Comparison of ENCODE assay signal across 20 cellular contexts in the genomic region with DNA sequence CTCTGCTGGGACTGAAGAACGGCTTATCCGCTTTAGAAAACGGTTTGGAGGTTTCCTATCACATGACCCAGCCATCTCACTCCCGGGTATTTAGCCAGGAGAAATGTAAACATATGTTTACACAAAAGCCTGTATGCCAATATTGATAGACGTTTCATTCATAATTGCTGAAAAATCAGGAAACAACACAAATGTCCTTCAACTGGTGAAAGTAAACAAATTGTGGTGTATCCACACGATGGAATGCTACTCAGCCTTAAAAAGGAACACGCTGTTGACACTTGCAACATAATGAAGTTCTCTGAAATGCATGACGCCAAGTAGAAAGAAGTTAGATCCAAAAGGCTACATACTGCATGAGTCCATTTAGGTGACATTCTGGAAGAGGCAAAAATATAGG.
DNase-seq lines count a peak whose midpoint lies in the region; ATAC-seq, FAIRE-seq and TF ChIP-seq lines count a peak whose summit lies in the region.
"Had no signal": no experiment of that assay in that cellular context is flagged by ENCODE, and none has a peak within 500 bp of the region (broad histone marks: within the 10 kb centered on the region; RNA-seq: fewer than 3 reads in every experiment).

No MANE protein-coding gene starts in this region.

- no peak for TF ChIP-seq CTCF in A549 (IDR thresholded peaks at IDR 0.05)
- TF ChIP-seq CTCF in D721Med (IDR thresholded peaks at IDR 0.05; ENCODE audit: insufficient read depth, missing control alignments), result no peak
- no peak for TF ChIP-seq CTCF in type B pancreatic cell (conservative IDR thresholded peaks at IDR 0.05)

- H3K27me3 Mint-ChIP-seq in memory B cell (no peaks in the 10 kb centered on the region), type B pancreatic cell (no peaks in the 10 kb centered on the region)
- H3K27me3 Mint-ChIP-seq: B cell; CD4-positive, alpha-beta T cell had no signal

- TF ChIP-seq POLR2A in A549 (IDR thresholded peaks at IDR 0.05; ENCODE audit: low read length), result no peak

- POLR2A ChIA-PET in A549 (lab: Yijun Ruan, JAX), result no interaction called here

- no peak overlapping the region for H3K4me3 ChIP-seq in A549
- H3K4me3 ChIP-seq: BLaER1 treated with 17β-estradiol and CSF1 and Interleukin-3, amounts not matched to agents 10 nM and 100 nM had no signal

- no peak for TF ChIP-seq RAD21 in A549 (conservative IDR thresholded peaks at IDR 0.05 in 1 of 2, IDR thresholded peaks at IDR 0.05 in 1 of 2)

- no peaks in the 10 kb centered on the region for H3K4me1 ChIP-seq in A549

- H3K27ac ChIP-seq in A549, result no peak overlapping the region
- H3K27ac ChIP-seq: BLaER1 treated with 17β-estradiol and CSF1 and Interleukin-3, amounts not matched to agents 10 nM and 100 nM had no signal

- no peak for DNase-seq in A549 (ENCODE audit: low read depth in 1 of 2, low spot score in 1 of 2)
- DNase-seq in D721Med (ENCODE audit: insufficient read length, low spot score), result no peak
- no peak for DNase-seq in memory B cell (ENCODE audit: low spot score in 2 of 2)
- DNase-seq in type B pancreatic cell (ENCODE audit: extremely low spot score, unreplicated experiment), result no peak
- no peak for DNase-seq in D341Med (ENCODE audit: low spot score)
- no peak for DNase-seq in left cardiac atrium
- DNase-seq: 8988T; AML-193; Caco-2; Calu3; CD4-positive, alpha-beta T cell; CD8-positive, alpha-beta T cell; DMS79 treated with DMSO at 0.1 percent for 48 hours; GF-D8 had no signal

- H3K27ac Mint-ChIP-seq in memory B cell, result peak overlapping the region; percentile 3
- H3K27ac Mint-ChIP-seq in type B pancreatic cell, result no peak overlapping the region
- H3K27ac Mint-ChIP-seq: B cell; CD4-positive, alpha-beta T cell; CD8-positive, alpha-beta T cell had no signal

- CTCF ChIA-PET in A549 (lab: Yijun Ruan, JAX), result interaction anchor here (1.7 kb wide), 1 partner anchor 10 kb away, joined by 4 read pairs; no protein-coding TSS in a partner anchor

- no peak overlapping the region for H3K4me2 ChIP-seq in A549
- H3K4me2 ChIP-seq: BLaER1 treated with 17β-estradiol and CSF1 and Interleukin-3, amounts not matched to agents 10 nM and 100 nM had no signal

- intact Hi-C loops in left cardiac atrium (cut with DNase I), result no loop called here

- WGBS in A549 (ENCODE audit: missing lambda C conversion rate), result 80% methylated on average over 8 of the region's 8 CpGs

- no peak overlapping the region for H3K4me3 Mint-ChIP-seq in memory B cell
- no peak overlapping the region for H3K4me3 Mint-ChIP-seq in type B pancreatic cell
- H3K4me3 Mint-ChIP-seq: B cell; CD4-positive, alpha-beta T cell; CD8-positive, alpha-beta T cell had no signal

- no peaks in the 10 kb centered on the region for H3K9me3 Mint-ChIP-seq in memory B cell
- H3K9me3 Mint-ChIP-seq in type B pancreatic cell, result no peaks in the 10 kb centered on the region
- H3K9me3 Mint-ChIP-seq: CD4-positive, alpha-beta T cell; CD8-positive, alpha-beta T cell had no signal

- ATAC-seq in A549 (no peak), memory B cell (ENCODE audit: low read depth) (no peak), left cardiac atrium (no peak)
- ATAC-seq: CD8-positive, alpha-beta T cell had no signal

- no peaks in the 10 kb centered on the region for H3K9me3 ChIP-seq in A549
- H3K9me3 ChIP-seq: Caco-2 had no signal

- peak; percentile 76 for FAIRE-seq in A549 (lab: Jason Lieb, UNC)
- peak; percentile 71 for FAIRE-seq in D721Med (lab: Jason Lieb, UNC)
- FAIRE-seq: A204.1, G401.6, GM12891, GM19239 had no signal

- peaks cover 15% of the 10 kb centered on the region for H3K4me1 Mint-ChIP-seq in memory B cell
- peaks cover 11% of the 10 kb centered on the region for H3K4me1 Mint-ChIP-seq in type B pancreatic cell (ENCODE audit: unreplicated experiment)

- H3K36me3 Mint-ChIP-seq in memory B cell (peaks cover 12% of the 10 kb centered on the region), type B pancreatic cell (no peaks in the 10 kb centered on the region)

- no peak for TF ChIP-seq EP300 in A549 (IDR thresholded peaks at IDR 0.05)

TF ChIP-seq in A549, 52 proteins besides CTCF, POLR2A, EP300 and RAD21:
- TF ChIP-seq RARB (CRISPR knock-in tag; IDR thresholded peaks at IDR 0.05) (no peak), PHF8 (IDR thresholded peaks at IDR 0.05; ENCODE audit: borderline replicate concordance, low read depth) (no peak), ZC3H11A (IDR thresholded peaks at IDR 0.05) (no peak), HOXB5 (CRISPR knock-in tag; IDR thresholded peaks at IDR 0.05) (no peak), CEBPB (IDR thresholded peaks at IDR 0.05) (no peak), ZNF302 (CRISPR knock-in tag; IDR thresholded peaks at IDR 0.05) (no peak), ZFP36 (IDR thresholded peaks at IDR 0.05; ENCODE audit: borderline replicate concordance, partially characterized antibody) (no peak), RFX5 (IDR thresholded peaks at IDR 0.05) (no peak), CHD2 (IDR thresholded peaks at IDR 0.05; ENCODE audit: low read length, partially characterized antibody) (no peak), MYC (IDR thresholded peaks at IDR 0.05; ENCODE audit: borderline replicate concordance, low read length) (no peak), CHD4 (IDR thresholded peaks at IDR 0.05; ENCODE audit: borderline replicate concordance) (no peak), RNF2 (IDR thresholded peaks at IDR 0.05; ENCODE audit: borderline replicate concordance, low read depth) (no peak), HOXB13 (CRISPR knock-in tag; IDR thresholded peaks at IDR 0.05; ENCODE audit: low read depth) (no peak), FOSL2 (IDR thresholded peaks at IDR 0.05) (no peak), FOSL2 (CRISPR knock-in tag; IDR thresholded peaks at IDR 0.05) (no peak), JUNB (IDR thresholded peaks at IDR 0.05) (no peak), CBX2 (IDR thresholded peaks at IDR 0.05; ENCODE audit: borderline replicate concordance, low read depth) (no peak)
- TF ChIP-seq, protein P1, sequence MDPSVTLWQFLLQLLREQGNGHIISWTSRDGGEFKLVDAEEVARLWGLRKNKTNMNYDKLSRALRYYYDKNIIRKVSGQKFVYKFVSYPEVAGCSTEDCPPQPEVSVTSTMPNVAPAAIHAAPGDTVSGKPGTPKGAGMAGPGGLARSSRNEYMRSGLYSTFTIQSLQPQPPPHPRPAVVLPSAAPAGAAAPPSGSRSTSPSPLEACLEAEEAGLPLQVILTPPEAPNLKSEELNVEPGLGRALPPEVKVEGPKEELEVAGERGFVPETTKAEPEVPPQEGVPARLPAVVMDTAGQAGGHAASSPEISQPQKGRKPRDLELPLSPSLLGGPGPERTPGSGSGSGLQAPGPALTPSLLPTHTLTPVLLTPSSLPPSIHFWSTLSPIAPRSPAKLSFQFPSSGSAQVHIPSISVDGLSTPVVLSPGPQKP (IDR thresholded peaks at IDR 0.05; ENCODE audit: low read depth, low read length), result no peak
